Comparison of ENCODE assay signal across 13 cellular contexts in the genomic region with DNA sequence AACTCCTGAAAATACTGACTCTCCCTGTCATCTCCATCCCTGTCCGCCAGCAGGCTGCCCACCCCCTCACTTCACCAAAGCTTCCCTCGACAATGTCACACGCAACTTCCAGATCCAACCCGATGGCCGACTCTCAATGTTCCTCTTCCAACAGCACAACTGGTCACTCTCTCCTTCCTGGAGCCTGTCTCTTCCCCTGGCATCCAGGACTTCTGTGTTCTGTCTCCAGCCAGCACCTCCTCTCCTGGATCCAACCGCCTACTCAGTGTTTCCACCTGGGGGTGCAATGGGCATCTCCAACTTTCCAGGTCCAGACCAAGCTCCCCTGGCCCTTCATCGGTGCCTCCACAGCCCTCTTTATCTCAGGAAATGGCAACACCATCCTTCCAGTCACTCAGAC. TPM values are rescaled to one million over a fixed set of nuclear protein-coding genes. Genes with fewer than 3 reads are reported as not detected.
DNase-seq lines count a peak whose midpoint lies in the region; ATAC-seq and TF ChIP-seq lines count a peak whose summit lies in the region.
"Had no signal": no experiment of that assay in that cellular context is flagged by ENCODE, and none has a peak within 500 bp of the region (broad histone marks: within the 10 kb centered on the region; RNA-seq: fewer than 3 reads in every experiment).

No MANE protein-coding gene starts in this region.

- H3K4me3 ChIP-seq in heart left ventricle (no peak overlapping the region), SJCRH30 (no peak overlapping the region), lower lobe of right lung (no peak overlapping the region), tibial nerve (no peak overlapping the region)
- H3K4me3 ChIP-seq: lung had no signal

- TF ChIP-seq CTCF in heart left ventricle (IDR thresholded peaks at IDR 0.05) (no peak), lower lobe of right lung (IDR thresholded peaks at IDR 0.05) (no peak), tibial nerve (IDR thresholded peaks at IDR 0.05) (no peak)

- no peak for TF ChIP-seq POLR2A in heart left ventricle (IDR thresholded peaks at IDR 0.05)
- TF ChIP-seq POLR2A in tibial nerve (IDR thresholded peaks at IDR 0.05): no peak

- intact Hi-C loops in heart left ventricle (cut with DNase I) (loop anchor here in 1 of 10 donors (5.0 kb wide), 1 partner anchor 81 kb away; no protein-coding TSS in a partner anchor), left ventricle myocardium superior (cut with micrococcal nuclease) (no loop called here), lower lobe of right lung (cut with DNase I) (no loop called here)

- H3K27ac ChIP-seq in heart left ventricle (peak overlapping the region in 7 of 12 donors; percentile 31 to 71 (median 64)), SJCRH30 (peak overlapping the region; percentile 91), lower lobe of right lung (peak overlapping the region; percentile 61), tibial nerve (peak overlapping the region in 3 of 4 donors; percentile 21 to 84 (median 83))

- no peak for TF ChIP-seq EP300 in tibial nerve (IDR thresholded peaks at IDR 0.05)

- H3K9me3 ChIP-seq in heart left ventricle: no peaks in the 10 kb centered on the region
- no peaks in the 10 kb centered on the region for H3K9me3 ChIP-seq in SJCRH30 (replicated peaks)
- no peaks in the 10 kb centered on the region for H3K9me3 ChIP-seq in lower lobe of right lung
- H3K9me3 ChIP-seq in tibial nerve: no peaks in the 10 kb centered on the region

- no peaks in the 10 kb centered on the region for H3K36me3 ChIP-seq in heart left ventricle
- no peaks in the 10 kb centered on the region for H3K36me3 ChIP-seq in SJCRH30
- no peaks in the 10 kb centered on the region for H3K36me3 ChIP-seq in lower lobe of right lung
- H3K36me3 ChIP-seq in tibial nerve: no peaks in the 10 kb centered on the region

- DNase-seq in heart left ventricle (no peak), left ventricle myocardium superior (no peak), SJCRH30 (peak in 1 of 2 experiments; percentile 46), lower lobe of right lung (no peak), tibial nerve (ENCODE audit: low spot score in 2 of 2) (no peak)
- DNase-seq: activated naive CD4-positive, alpha-beta T cell; NCI-H2171 treated with DMSO at 0.1 percent for 48 hours; stimulated activated CD4-positive, alpha-beta T cell treated with anti-CD3 and anti-CD28 coated beads, Interleukin-2, amount 100 ng/mL, for 24 hours had no signal

- H3K4me1 ChIP-seq in heart left ventricle: peaks cover 0 to 34% (median 17%) of the 10 kb centered on the region in 12 donors
- peaks cover 56% of the 10 kb centered on the region for H3K4me1 ChIP-seq in SJCRH30
- peaks cover 28% of the 10 kb centered on the region for H3K4me1 ChIP-seq in lower lobe of right lung
- peaks cover 0 to 52% (median 26%) of the 10 kb centered on the region in 4 donors for H3K4me1 ChIP-seq in tibial nerve

- WGBS in heart left ventricle, 4 donors: 78 to 86% (median 84%) methylated on average over 7 of the region's 7 CpGs
- WGBS in tibial nerve, 2 donors: 82 to 89% methylated on average over 7 of the region's 7 CpGs

- ATAC-seq in heart left ventricle: no peak
- no peak for ATAC-seq in left ventricle myocardium superior
- ATAC-seq in lower lobe of right lung: no peak
- no peak for ATAC-seq in HG03432 (IDR thresholded peaks at IDR 0.05; ENCODE audit: unreplicated experiment)
- no peak for ATAC-seq in GM21723 (IDR thresholded peaks at IDR 0.05; ENCODE audit: unreplicated experiment)
- no peak for ATAC-seq in GM19463 (IDR thresholded peaks at IDR 0.05; ENCODE audit: unreplicated experiment)

- no peaks in the 10 kb centered on the region for H3K27me3 ChIP-seq in heart left ventricle
- H3K27me3 ChIP-seq in SJCRH30: no peaks in the 10 kb centered on the region
- H3K27me3 ChIP-seq in lower lobe of right lung (ENCODE audit: low read depth): no peaks in the 10 kb centered on the region
- H3K27me3 ChIP-seq in tibial nerve: no peaks in the 10 kb centered on the region

RNA-seq across cellular contexts. Expression of a gene that starts 8.6 kb away (rescaled TPM):
- total RNA-seq in heart left ventricle (not detected), left ventricle myocardium superior (not detected), lower lobe of right lung (not detected), tibial nerve (not detected)
- not detected for polyA plus RNA-seq in heart left ventricle
- 2.6 and 3.3 TPM in 2 replicates for total RNA-seq in SJCRH30 (2014; rRNA removed; shearing (Covaris generic))
- total RNA-seq: lung, posterior vena cava had no signal

RNA-seq across cellular contexts. Expression of a gene that starts 27.1 kb away (rescaled TPM):
- total RNA-seq in heart left ventricle: 1 to 10 TPM in 5 of 9 donors, not detected in 4; 1.3 to 3.8 (median 3.1) TPM
- polyA plus RNA-seq in heart left ventricle: under 1 TPM in 1 of 2 donors, not detected in 1; 0.29 TPM
- total RNA-seq in left ventricle myocardium superior: not detected
- 0.81 and 1.1 TPM in 2 replicates for total RNA-seq in SJCRH30 (2014; rRNA removed; shearing (Covaris generic))
- 0.30 TPM for total RNA-seq in lower lobe of right lung
- total RNA-seq in tibial nerve: 10 to 100 TPM in 1 of 4 donors, 1 to 10 TPM in 3; 2.9 to 37.8 (median 6.3) TPM
